9 cellular contexts compared by ENCODE assay signal in the genomic region with DNA sequence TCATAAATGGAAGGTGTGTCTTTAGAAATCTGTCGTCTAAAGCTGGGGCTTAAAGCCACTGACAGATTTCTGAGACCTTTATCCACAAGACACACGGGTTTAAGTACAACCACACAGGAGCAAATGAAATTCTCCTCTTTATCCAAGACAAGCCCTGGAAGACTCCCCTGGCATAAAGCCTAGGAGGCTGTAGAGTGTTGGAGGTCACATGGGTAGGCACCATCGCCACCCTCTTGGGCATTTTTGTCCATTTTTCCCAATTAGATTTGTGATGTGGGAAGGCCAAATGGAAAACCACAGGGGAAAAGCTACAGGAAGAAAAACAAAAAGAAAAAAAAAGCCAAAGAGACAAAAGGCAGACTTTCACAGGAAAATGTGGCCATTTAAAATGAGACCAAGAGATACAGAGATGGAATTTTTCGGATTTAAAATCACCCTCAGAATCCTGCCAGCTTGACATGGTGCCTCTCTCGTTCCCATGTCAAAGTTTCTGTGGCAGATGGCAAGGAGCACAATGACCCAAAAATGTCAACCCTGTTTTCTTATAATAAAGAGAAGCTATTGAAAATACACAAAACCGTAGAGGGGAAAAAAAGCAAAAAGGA.
"Had no signal": no experiment of that assay in that cellular context is flagged by ENCODE, and none has a peak within 500 bp of the region (broad histone marks: within the 10 kb centered on the region; RNA-seq: fewer than 3 reads in every experiment).

No MANE protein-coding gene starts in this region.

- H3K27ac ChIP-seq: GM23248, HL-60 had no signal

- H3K27ac Mint-ChIP-seq: HFFc6, IgD-negative memory B cell had no signal

- DNase-seq: GM23248, GOT3, H7, HFFc6 had no signal

- H3K4me3 Mint-ChIP-seq: HFFc6, IgD-negative memory B cell had no signal

- ATAC-seq: HCT116, HepG2 had no signal

- H3K4me1 Mint-ChIP-seq: IgD-negative memory B cell had no signal

- H3K9ac ChIP-seq: GM23248 had no signal

- H3K36me3 ChIP-seq: HAP-1 had no signal

- H3K4me3 ChIP-seq: GM23248, HAP-1 had no signal

- H3K36me3 Mint-ChIP-seq: IgD-negative memory B cell had no signal

- H3K9me3 ChIP-seq: HAP-1 had no signal
